13 cellular contexts compared by ENCODE assay signal in the genomic region with DNA sequence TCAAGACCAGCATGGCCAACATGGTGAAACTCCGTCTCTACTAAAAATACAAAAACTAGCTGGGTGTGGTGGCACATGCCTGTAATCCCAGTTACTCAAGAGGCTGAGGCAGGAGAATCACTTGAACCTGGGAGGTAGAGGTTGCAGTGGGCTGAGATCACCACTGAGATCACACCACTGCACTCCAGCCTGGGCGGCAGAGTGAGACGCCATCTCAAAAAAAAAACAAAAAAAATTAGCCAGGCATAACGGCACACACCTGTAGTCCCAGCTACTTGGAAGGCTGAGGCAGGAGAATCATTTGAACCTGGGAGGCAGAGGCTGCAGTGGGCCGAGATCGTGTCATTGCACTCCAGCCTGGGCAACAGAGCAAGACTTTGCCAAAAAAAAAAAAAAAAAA. TPM values are rescaled to one million over a fixed set of nuclear protein-coding genes. Genes with fewer than 3 reads are reported as not detected.
DNase-seq lines count a peak whose midpoint lies in the region; ATAC-seq, FAIRE-seq and TF ChIP-seq lines count a peak whose summit lies in the region.
"Not testable (repeated sequence)": the region's sequence is repeated elsewhere in the genome, so short reads cannot be mapped to it uniquely, and the experiment has no call there.
"Had no signal": no experiment of that assay in that cellular context is flagged by ENCODE, and none has a peak within 500 bp of the region (broad histone marks: within the 10 kb centered on the region; RNA-seq: fewer than 3 reads in every experiment).

No MANE protein-coding gene starts in this region.

- not testable (repeated sequence) for TF ChIP-seq POLR2A in HepG2 (IDR thresholded peaks at IDR 0.05; ENCODE audit: insufficient read depth in 1 of 2, low read depth in 2 of 2, low read length in 2 of 2); thyroid gland (IDR thresholded peaks at IDR 0.05)

- H3K4me2 ChIP-seq in HepG2 (ENCODE audit: low read depth, low read length) = not testable (repeated sequence)

- H3K27me3 ChIP-seq in RWPE2 (ENCODE audit: insufficient read depth, poor library complexity, severe bottlenecking); HepG2 (ENCODE audit: control insufficient read depth in 1 of 2, insufficient read depth in 2 of 2, low read length in 2 of 2); thyroid gland: not testable (repeated sequence)

- TF ChIP-seq EP300 in HepG2 (IDR thresholded peaks at IDR 0.05; ENCODE audit: low read depth in 2 of 2, low read length in 2 of 2); HepG2 (CRISPR knock-in tag; IDR thresholded peaks at IDR 0.05; ENCODE audit: borderline replicate concordance): not testable (repeated sequence)

- H3K27ac ChIP-seq in RWPE2 (ENCODE audit: poor library complexity, severe bottlenecking); HepG2 (ENCODE audit: extremely low read length, insufficient read depth, low read length); thyroid gland: not testable (repeated sequence)
- H3K27ac ChIP-seq in VCaP = peak overlapping the region; percentile 19; the same call in 1 of the 2 replicates

- in situ Hi-C loops in Caki2 (cut with HindIII; ENCODE audit: low pct_unique_long_range_greater_than_20kb, low sequenced_read_pairs); HepG2 (cut with HindIII; ENCODE audit: extremely low pct_ligation_motif_present, low pct_unique_long_range_greater_than_20kb): not testable (repeated sequence)

- H3K4me3 ChIP-seq in RWPE2 (ENCODE audit: severe bottlenecking); HepG2 (replicated peaks in 1 of 3; ENCODE audit: insufficient read depth in 1 of 3, low read depth in 2 of 3, low read length in 3 of 3); thyroid gland (replicated peaks in 1 of 3): not testable (repeated sequence)

- not testable (repeated sequence) for FAIRE-seq in HepG2 (lab: Jason Lieb, UNC)

- WGBS in HepG2 (ENCODE audit: low lambda C conversion rate) = 23% methylated on average over 6 of the region's 6 CpGs
- 48 to 51% methylated on average over 6 of the region's 6 CpGs for WGBS in thyroid gland, 2 donors

- not testable (repeated sequence) for H3K79me2 ChIP-seq in HepG2 (ENCODE audit: insufficient read depth, low read length)

- H2AFZ ChIP-seq in HepG2 (ENCODE audit: low read length) = not testable (repeated sequence)

- not testable (repeated sequence) for H3K9ac ChIP-seq in HepG2 (ENCODE audit: insufficient read depth, low read depth, low read length)

- CTCF ChIA-PET in HepG2 (lab: Yijun Ruan, JAX; ENCODE audit: low intra/inter-chr PET ratio, low total read pairs) = not testable (repeated sequence)

- not testable (repeated sequence) for TF ChIP-seq CTCF in RWPE2 (IDR thresholded peaks at IDR 0.05; ENCODE audit: poor library complexity, severe bottlenecking); VCaP (conservative IDR thresholded peaks at IDR 0.05); HepG2 (CRISPR knock-in tag; IDR thresholded peaks at IDR 0.05); thyroid gland (IDR thresholded peaks at IDR 0.05)

- not testable (repeated sequence) for ATAC-seq in RWPE2 (ENCODE audit: low read depth); HepG2
- peak; percentile 28 for ATAC-seq in left lobe of liver

- POLR2A ChIA-PET in HepG2 (lab: Yijun Ruan, JAX) = not testable (repeated sequence)

- not testable (repeated sequence) for BruUV-seq in HepG2 (replicated peaks; lab: Mats Ljungman, UMichigan)

- not testable (repeated sequence) for H3K36me3 ChIP-seq in RWPE2 (ENCODE audit: low read depth); HepG2 (replicated peaks in 1 of 2; ENCODE audit: control insufficient read depth in 1 of 2, insufficient read depth in 2 of 2, low read length in 2 of 2); thyroid gland

- not testable (repeated sequence) for H3K9me3 ChIP-seq in RWPE2 (ENCODE audit: severe bottlenecking); HepG2 (ENCODE audit: low read length); thyroid gland

- not testable (repeated sequence) for TF ChIP-seq RAD21 in HepG2 (CRISPR knock-in tag; IDR thresholded peaks at IDR 0.05)

- peak; percentile 63 for DNase-seq in Caki2 (ENCODE audit: low read depth)
- DNase-seq in RWPE2 (ENCODE audit: low spot score) = peak; percentile 13
- peak; percentile 2 for DNase-seq in activated effector memory CD4-positive, alpha-beta T cell treated with anti-CD3 and anti-CD28 coated beads, Interleukin-2, amount 50 U/mL, for 16 hours
- DNase-seq in kidney tubule cell (ENCODE audit: low spot score) = peak; percentile 60
- peak; percentile 27 for DNase-seq in left lobe of liver (ENCODE audit: low spot score)
- not testable (repeated sequence) for DNase-seq in HepG2 (ENCODE audit: low spot score)
- DNase-seq in thyroid gland = peak; percentile 23 to 52

- not testable (repeated sequence) for H4K20me1 ChIP-seq in HepG2 (ENCODE audit: insufficient read depth, low read length)

- not testable (repeated sequence) for H3K4me1 ChIP-seq in RWPE2 (ENCODE audit: insufficient read depth, poor library complexity, severe bottlenecking); HepG2 (ENCODE audit: insufficient read depth, low read length); thyroid gland

- intact Hi-C loops in HepG2 (cut with micrococcal nuclease; ENCODE audit: unreplicated experiment); thyroid gland (cut with DNase I): not testable (repeated sequence)

RNA-seq across cellular contexts. Expression of a gene that starts 31.0 kb away (rescaled TPM):
- total RNA-seq in Caki2 (2014; rRNA removed; shearing (Covaris generic); ENCODE audit: low replicate concordance) = 10.8 and 16.4 TPM in 2 replicates
- 6.2 TPM for total RNA-seq in left lobe of liver
- 5.0 and 5.3 TPM in 2 replicates for total RNA-seq in HepG2 (2016; rRNA removed; fragmentation: Illumina TruSeq; extraction: Trizol)
- 1.2 and 1.7 TPM in 2 replicates for total RNA-seq in HepG2 (2016; cell fraction: cytosol; rRNA removed; fragmentation: Illumina TruSeq; extraction: Trizol; ENCODE audit: low read depth)
- 4.1 and 5.0 TPM in 2 replicates for total RNA-seq in HepG2 (2016; cell fraction: insoluble cytoplasmic fraction; rRNA removed; fragmentation: Illumina TruSeq; extraction: Trizol)
- total RNA-seq in HepG2 (2016; cell fraction: membrane; rRNA removed; fragmentation: Illumina TruSeq; extraction: Trizol) = 2.6 and 2.8 TPM in 2 replicates
- 4.1 and 5.5 TPM in 2 replicates for total RNA-seq in HepG2 (2016; cell fraction: nucleus; rRNA removed; fragmentation: Illumina TruSeq; extraction: Trizol)
- polyA plus RNA-seq in HepG2 (2011; rRNA removed) = 2.8 and 2.9 TPM in 2 replicates
- polyA plus RNA-seq in HepG2 (2011; cell fraction: cytosol; rRNA removed) = 1.7 and 2.2 TPM in 2 replicates
- polyA plus RNA-seq in HepG2 (2011; cell fraction: nucleus; rRNA removed) = 3.2 and 3.8 TPM in 2 replicates
- 1.8 and 3.2 TPM in 2 replicates for polyA plus RNA-seq in HepG2 (2012)
- polyA plus RNA-seq in HepG2 (2016; cell fraction: cytosol; fragmentation: Illumina TruSeq; extraction: Trizol; ENCODE audit: low read depth) = 0.83 and 1.00 TPM in 2 replicates
- polyA plus RNA-seq in HepG2 (2016; cell fraction: insoluble cytoplasmic fraction; fragmentation: Illumina TruSeq; extraction: Trizol; ENCODE audit: low read depth) = 4.0 and 4.8 TPM in 2 replicates
- 1.8 TPM in 2 replicates for polyA plus RNA-seq in HepG2 (2016; cell fraction: membrane; fragmentation: Illumina TruSeq; extraction: Trizol; ENCODE audit: low read depth)
- 4.8 and 6.0 TPM in 2 replicates for polyA plus RNA-seq in HepG2 (2016; cell fraction: nucleus; fragmentation: Illumina TruSeq; extraction: Trizol; ENCODE audit: insufficient read depth, low read depth)
- polyA minus RNA-seq in HepG2 (2011; rRNA and poly(A)+ RNA removed; ENCODE audit: low replicate concordance) = 4.6 and 18.8 TPM in 2 replicates
- 1.5 and 1.8 TPM in 2 replicates for polyA minus RNA-seq in HepG2 (2011; cell fraction: cytosol; rRNA and poly(A)+ RNA removed)
- 4.5 and 6.6 TPM in 2 replicates for polyA minus RNA-seq in HepG2 (2011; cell fraction: nucleus; rRNA and poly(A)+ RNA removed)
- total RNA-seq in thyroid gland = 10 to 100 TPM; 21.4 to 26.5 (median 24.1) TPM
- total RNA-seq: CD4-positive, alpha-beta T cell; CD4-positive, CD25-positive, alpha-beta regulatory T cell; CD8-positive, alpha-beta T cell had no signal
- polyA plus RNA-seq: CD4-positive, alpha-beta memory T cell; CD4-positive, CD25-positive, alpha-beta regulatory T cell; CD8-positive, alpha-beta memory T cell had no signal

RNA-seq across cellular contexts. Expression of a gene that starts 49.9 kb away (rescaled TPM):
- 94.2 and 123 TPM in 2 replicates for total RNA-seq in Caki2 (2014; rRNA removed; shearing (Covaris generic); ENCODE audit: low replicate concordance)
- total RNA-seq in left lobe of liver = 26.4 TPM
- 44.4 and 69.5 TPM in 2 replicates for total RNA-seq in HepG2 (2016; rRNA removed; fragmentation: Illumina TruSeq; extraction: Trizol)
- total RNA-seq in HepG2 (2016; cell fraction: cytosol; rRNA removed; fragmentation: Illumina TruSeq; extraction: Trizol; ENCODE audit: low read depth) = 14.8 and 16.1 TPM in 2 replicates
- 44.6 and 83.7 TPM in 2 replicates for total RNA-seq in HepG2 (2016; cell fraction: insoluble cytoplasmic fraction; rRNA removed; fragmentation: Illumina TruSeq; extraction: Trizol)
- 19.4 and 21.8 TPM in 2 replicates for total RNA-seq in HepG2 (2016; cell fraction: membrane; rRNA removed; fragmentation: Illumina TruSeq; extraction: Trizol)
- 26.9 and 31.9 TPM in 2 replicates for total RNA-seq in HepG2 (2016; cell fraction: nucleus; rRNA removed; fragmentation: Illumina TruSeq; extraction: Trizol)
- 16.5 and 17.6 TPM in 2 replicates for polyA plus RNA-seq in HepG2 (2011; rRNA removed)
- polyA plus RNA-seq in HepG2 (2011; cell fraction: cytosol; rRNA removed) = 13.1 and 25.8 TPM in 2 replicates
- polyA plus RNA-seq in HepG2 (2011; cell fraction: nucleus; rRNA removed) = 10.5 and 11.5 TPM in 2 replicates
- polyA plus RNA-seq in HepG2 (2012) = 22.0 and 35.9 TPM in 2 replicates
- 4.3 and 5.8 TPM in 2 replicates for polyA plus RNA-seq in HepG2 (2016; cell fraction: cytosol; fragmentation: Illumina TruSeq; extraction: Trizol; ENCODE audit: low read depth)
- polyA plus RNA-seq in HepG2 (2016; cell fraction: insoluble cytoplasmic fraction; fragmentation: Illumina TruSeq; extraction: Trizol; ENCODE audit: low read depth) = 44.5 and 54.7 TPM in 2 replicates
- polyA plus RNA-seq in HepG2 (2016; cell fraction: membrane; fragmentation: Illumina TruSeq; extraction: Trizol; ENCODE audit: low read depth) = 8.7 and 9.0 TPM in 2 replicates
- polyA plus RNA-seq in HepG2 (2016; cell fraction: nucleus; fragmentation: Illumina TruSeq; extraction: Trizol; ENCODE audit: insufficient read depth, low read depth) = 14.9 and 16.6 TPM in 2 replicates
- polyA minus RNA-seq in HepG2 (2011; rRNA and poly(A)+ RNA removed; ENCODE audit: low replicate concordance) = 52.1 and 55.9 TPM in 2 replicates
- polyA minus RNA-seq in HepG2 (2011; cell fraction: cytosol; rRNA and poly(A)+ RNA removed) = 20.8 and 31.4 TPM in 2 replicates
- polyA minus RNA-seq in HepG2 (2011; cell fraction: nucleus; rRNA and poly(A)+ RNA removed) = 37.1 and 44.4 TPM in 2 replicates
- total RNA-seq in thyroid gland = 10 to 100 TPM; 59.6 to 98.6 (median 67.6) TPM

RNA-seq across cellular contexts. Expression of a gene that starts 57.4 kb away (rescaled TPM):
- total RNA-seq in Caki2 (2014; rRNA removed; shearing (Covaris generic); ENCODE audit: low replicate concordance) = 3.0 and 11.3 TPM in 2 replicates
- total RNA-seq in left lobe of liver (6.7 TPM), HepG2 (2016; rRNA removed; fragmentation: Illumina TruSeq; extraction: Trizol) (15.0 and 20.6 TPM in 2 replicates), thyroid gland (10 to 100 TPM in 3 of 4 donors, 1 to 10 TPM in 1; 8.9 to 17.2 (median 11.5) TPM)
- 7.6 and 7.9 TPM in 2 replicates for total RNA-seq in HepG2 (2016; cell fraction: cytosol; rRNA removed; fragmentation: Illumina TruSeq; extraction: Trizol; ENCODE audit: low read depth)
- 12.0 and 18.4 TPM in 2 replicates for total RNA-seq in HepG2 (2016; cell fraction: insoluble cytoplasmic fraction; rRNA removed; fragmentation: Illumina TruSeq; extraction: Trizol)
- total RNA-seq in HepG2 (2016; cell fraction: membrane; rRNA removed; fragmentation: Illumina TruSeq; extraction: Trizol) = 15.9 and 16.0 TPM in 2 replicates
- 9.6 and 12.6 TPM in 2 replicates for total RNA-seq in HepG2 (2016; cell fraction: nucleus; rRNA removed; fragmentation: Illumina TruSeq; extraction: Trizol)
- polyA plus RNA-seq in HepG2 (2011; rRNA removed) = 4.7 and 5.8 TPM in 2 replicates
- 4.2 and 5.3 TPM in 2 replicates for polyA plus RNA-seq in HepG2 (2011; cell fraction: cytosol; rRNA removed)
- polyA plus RNA-seq in HepG2 (2011; cell fraction: nucleus; rRNA removed) = 9.8 and 12.1 TPM in 2 replicates
- 18.0 and 18.4 TPM in 2 replicates for polyA plus RNA-seq in HepG2 (2012)
- 4.1 and 5.2 TPM in 2 replicates for polyA plus RNA-seq in HepG2 (2016; cell fraction: cytosol; fragmentation: Illumina TruSeq; extraction: Trizol; ENCODE audit: low read depth)
- polyA plus RNA-seq in HepG2 (2016; cell fraction: insoluble cytoplasmic fraction; fragmentation: Illumina TruSeq; extraction: Trizol; ENCODE audit: low read depth) = 18.4 and 27.3 TPM in 2 replicates
- 13.8 and 17.5 TPM in 2 replicates for polyA plus RNA-seq in HepG2 (2016; cell fraction: membrane; fragmentation: Illumina TruSeq; extraction: Trizol; ENCODE audit: low read depth)
- 30.8 and 43.0 TPM in 2 replicates for polyA plus RNA-seq in HepG2 (2016; cell fraction: nucleus; fragmentation: Illumina TruSeq; extraction: Trizol; ENCODE audit: insufficient read depth, low read depth)
- polyA minus RNA-seq in HepG2 (2011; rRNA and poly(A)+ RNA removed; ENCODE audit: low replicate concordance) = 14.3 and 17.4 TPM in 2 replicates
- polyA minus RNA-seq in HepG2 (2011; cell fraction: cytosol; rRNA and poly(A)+ RNA removed) = 7.8 and 14.2 TPM in 2 replicates
- polyA minus RNA-seq in HepG2 (2011; cell fraction: nucleus; rRNA and poly(A)+ RNA removed) = 5.2 and 7.0 TPM in 2 replicates
